ENCODE assay signal across 34 cellular contexts in genomic region chr1:199644912-199645311, GRCh38.
"Had no signal": no experiment of that assay in that cellular context is flagged by ENCODE, and none has a peak within 500 bp of the region (broad histone marks: within the 10 kb centered on the region; RNA-seq: fewer than 3 reads in every experiment).

No MANE protein-coding gene starts in this region.

- H3K27me3 Mint-ChIP-seq: activated naive CD4-positive, alpha-beta T cell treated with anti-CD3 and anti-CD28 coated beads, Interleukin-2, amount 10 ng/mL, durations not matched to agents 7 days and 5 days had no signal

- H3K9me3 Mint-ChIP-seq: activated naive CD4-positive, alpha-beta T cell treated with anti-CD3 and anti-CD28 coated beads, Interleukin-2, amount 10 ng/mL, durations not matched to agents 7 days and 5 days; activated T-helper 2 cell treated with anti-CD3 and anti-CD28 coated beads, Interferon-gamma antibody, Interleukin-2, Interleukin-4, amounts not matched to agents 10 μg/mL and 5 μg/mL and 100 μg/mL, durations not matched to agents 14 hours and 24 hours and 36 hours had no signal

- H3K4me3 Mint-ChIP-seq: activated naive CD4-positive, alpha-beta T cell treated with anti-CD3 and anti-CD28 coated beads for 36 hours; activated naive CD4-positive, alpha-beta T cell treated with anti-CD3 and anti-CD28 coated beads, Interleukin-2, amount 10 ng/mL, durations not matched to agents 7 days and 5 days; activated naive CD4-positive, alpha-beta T cell treated with anti-CD3 and anti-CD28 coated beads, Interleukin-2, amount 50 U/mL, for 24 hours; activated naive CD8-positive, alpha-beta T cell; activated naive CD8-positive, alpha-beta T cell treated with anti-CD3 and anti-CD28 coated beads for 36 hours; activated naive CD8-positive, alpha-beta T cell treated with anti-CD3 and anti-CD28 coated beads, Interleukin-2, amount 10 ng/mL, durations not matched to agents 7 days and 5 days; activated naive CD8-positive, alpha-beta T cell treated with anti-CD3 and anti-CD28 coated beads, Interleukin-2, amount 50 U/mL, for 24 hours; activated T-cell treated with anti-CD3 and anti-CD28 coated beads, Interleukin-2, amount 50 U/mL, for 24 hours; activated T-cell treated with anti-CD3 and anti-CD28 coated beads, Interleukin-2, amount 50 U/mL, for 4 hours; activated T-cell treated with anti-CD3 and anti-CD28 coated beads, Interleukin-2, amount 50 U/mL, for 72 hours; activated T-helper 1 cell treated with anti-CD3 and anti-CD28 coated beads, Interleukin-12 subunit alpha, Interleukin-12 subunit beta, Interleukin-2, Interleukin-4 antibody, amounts not matched to agents 30 ng/mL and 10 ng/mL and 1 ng/mL, durations not matched to agents 14 hours and 24 hours and 36 hours; activated T-helper 17 cell treated with anti-CD3 and anti-CD28 coated beads, Interleukin-2, amount 50 U/mL, for 72 hours; brain; central memory CD8-positive, alpha-beta T cell had no signal

- ATAC-seq: activated naive CD4-positive, alpha-beta T cell treated with anti-CD3 and anti-CD28 coated beads, Interleukin-2, amount 50 U/mL, for 72 hours; activated naive CD8-positive, alpha-beta T cell treated with anti-CD3 and anti-CD28 coated beads, Interleukin-2, amount 50 U/mL, for 24 hours; activated T-cell treated with anti-CD3 and anti-CD28 coated beads, Interleukin-2, amount 50 U/mL, for 4 hours; activated T-cell treated with anti-CD3 and anti-CD28 coated beads, Interleukin-2, amount 50 U/mL, for 72 hours; activated T-helper 17 cell treated with anti-CD3 and anti-CD28 coated beads, Interleukin-2, amount 50 U/mL, for 72 hours; body of pancreas had no signal

- H3K4me1 Mint-ChIP-seq: activated naive CD4-positive, alpha-beta T cell treated with anti-CD3 and anti-CD28 coated beads, Interleukin-2, amount 10 ng/mL, durations not matched to agents 7 days and 5 days; activated naive CD4-positive, alpha-beta T cell treated with anti-CD3 and anti-CD28 coated beads, Interleukin-2, amount 50 U/mL, for 24 hours; activated naive CD8-positive, alpha-beta T cell treated with anti-CD3 and anti-CD28 coated beads for 36 hours; activated naive CD8-positive, alpha-beta T cell treated with anti-CD3 and anti-CD28 coated beads, Interleukin-2, amount 10 ng/mL, durations not matched to agents 7 days and 5 days; activated naive CD8-positive, alpha-beta T cell treated with anti-CD3 and anti-CD28 coated beads, Interleukin-2, amount 50 U/mL, for 24 hours; activated T-helper 17 cell treated with anti-CD3 and anti-CD28 coated beads, Interleukin-2, amount 50 U/mL, for 72 hours; brain; central memory CD8-positive, alpha-beta T cell had no signal

- DNase-seq: activated effector memory CD4-positive, alpha-beta T cell treated with anti-CD3 and anti-CD28 coated beads, Interleukin-2, amount 50 U/mL, for 16 hours; activated effector memory CD4-positive, alpha-beta T cell treated with Interleukin-2 at 50 U/mL for 16 hours; activated gamma-delta T cell; activated gamma-delta T cell treated with Interleukin-2 at 50 U/mL for 16 hours; activated naive CD4-positive, alpha-beta T cell; activated naive CD4-positive, alpha-beta T cell treated with anti-CD3 and anti-CD28 coated beads for 36 hours; activated naive CD4-positive, alpha-beta T cell treated with anti-CD3 and anti-CD28 coated beads, Interleukin-2, amount 10 ng/mL, durations not matched to agents 7 days and 5 days; activated naive CD4-positive, alpha-beta T cell treated with anti-CD3 and anti-CD28 coated beads, Interleukin-2, amount 50 U/mL, for 16 hours; activated naive CD4-positive, alpha-beta T cell treated with Interleukin-2 at 50 U/mL for 16 hours; activated naive CD8-positive, alpha-beta T cell treated with anti-CD3 and anti-CD28 coated beads for 36 hours; activated naive CD8-positive, alpha-beta T cell treated with anti-CD3 and anti-CD28 coated beads, Interleukin-2, amount 10 ng/mL, durations not matched to agents 7 days and 5 days; activated naive CD8-positive, alpha-beta T cell treated with anti-CD3 and anti-CD28 coated beads, Interleukin-2, amount 50 U/mL, for 24 hours; activated T-cell treated with anti-CD3 and anti-CD28 coated beads, Interleukin-2, amount 50 U/mL, for 24 hours; activated T-cell treated with anti-CD3 and anti-CD28 coated beads, Interleukin-2, amount 50 U/mL, for 4 hours; activated T-cell treated with anti-CD3 and anti-CD28 coated beads, Interleukin-2, amount 50 U/mL, for 48 hours; activated T-cell treated with anti-CD3 and anti-CD28 coated beads, Interleukin-2, amount 50 U/mL, for 72 hours; adrenal gland; amniotic stem cell; amygdala; anterior cingulate cortex; aorta; body of pancreas; brain microvascular endothelial cell; caudate nucleus; central memory CD4-positive, alpha-beta T cell; cerebellar nuclear complex had no signal

- H3K27ac Mint-ChIP-seq: activated naive CD4-positive, alpha-beta T cell treated with anti-CD3 and anti-CD28 coated beads for 36 hours; activated naive CD4-positive, alpha-beta T cell treated with anti-CD3 and anti-CD28 coated beads, Interleukin-2, amount 10 ng/mL, durations not matched to agents 7 days and 5 days; activated naive CD4-positive, alpha-beta T cell treated with anti-CD3 and anti-CD28 coated beads, Interleukin-2, amount 50 U/mL, for 24 hours; activated naive CD4-positive, alpha-beta T cell treated with anti-CD3 and anti-CD28 coated beads, Interleukin-2, amount 50 U/mL, for 72 hours; activated naive CD8-positive, alpha-beta T cell; activated naive CD8-positive, alpha-beta T cell treated with anti-CD3 and anti-CD28 coated beads for 36 hours; activated naive CD8-positive, alpha-beta T cell treated with anti-CD3 and anti-CD28 coated beads, Interleukin-2, amount 10 ng/mL, durations not matched to agents 7 days and 5 days; activated naive CD8-positive, alpha-beta T cell treated with anti-CD3 and anti-CD28 coated beads, Interleukin-2, amount 50 U/mL, for 24 hours; activated T-cell treated with anti-CD3 and anti-CD28 coated beads, Interleukin-2, amount 50 U/mL, for 24 hours; activated T-cell treated with anti-CD3 and anti-CD28 coated beads, Interleukin-2, amount 50 U/mL, for 72 hours; activated T-helper 1 cell treated with anti-CD3 and anti-CD28 coated beads, Interleukin-12 subunit alpha, Interleukin-12 subunit beta, Interleukin-2, Interleukin-4 antibody, amounts not matched to agents 30 ng/mL and 10 ng/mL and 1 ng/mL, durations not matched to agents 14 hours and 24 hours and 36 hours; activated T-helper 17 cell treated with anti-CD3 and anti-CD28 coated beads, Interleukin-2, amount 50 U/mL, for 72 hours; activated T-helper 2 cell treated with anti-CD3 and anti-CD28 coated beads, Interferon-gamma antibody, Interleukin-2, Interleukin-4, amounts not matched to agents 10 μg/mL and 5 μg/mL and 100 μg/mL, durations not matched to agents 14 hours and 24 hours and 36 hours; brain had no signal

- H3K36me3 Mint-ChIP-seq: activated naive CD4-positive, alpha-beta T cell treated with anti-CD3 and anti-CD28 coated beads, Interleukin-2, amount 10 ng/mL, durations not matched to agents 7 days and 5 days; activated naive CD4-positive, alpha-beta T cell treated with anti-CD3 and anti-CD28 coated beads, Interleukin-2, amount 50 U/mL, for 24 hours; activated naive CD8-positive, alpha-beta T cell; activated naive CD8-positive, alpha-beta T cell treated with anti-CD3 and anti-CD28 coated beads, Interleukin-2, amount 10 ng/mL, durations not matched to agents 7 days and 5 days; brain had no signal
